17 cellular contexts compared by ENCODE assay signal in genomic region chr19:50626011-50626410, GRCh38. TPM values are rescaled to one million over a fixed set of nuclear protein-coding genes. Genes with fewer than 3 reads are reported as not detected.
"Had no signal": no experiment of that assay in that cellular context is flagged by ENCODE, and none has a peak within 500 bp of the region (broad histone marks: within the 10 kb centered on the region; RNA-seq: fewer than 3 reads in every experiment).

No MANE protein-coding gene starts in this region.

- DNase-seq: KBM-7, MM.1S, NCI-H1092 treated with DMSO at 0.1 percent for 48 hours, NCI-H1436, NCI-H1694, NCI-H187 treated with DMSO at 0.1 percent for 48 hours, NCI-H2029 treated with DMSO at 0.1 percent for 48 hours, NCI-H2171 treated with DMSO at 0.1 percent for 48 hours, NCI-H345, NCI-H446 treated with DMSO at 0.1 percent for 48 hours, NCI-H510A treated with DMSO at 0.1 percent for 48 hours, NCI-H526, NCI-H82, PC-3, SHP77 had no signal

- H3K27ac ChIP-seq: RWPE1 had no signal

RNA-seq across cellular contexts. Expression of gene SYT3, which starts 13.7 kb away (rescaled TPM):
- total RNA-seq: HT-29 had no signal

RNA-seq across cellular contexts. Expression of gene C19orf81, which starts 23.2 kb away (rescaled TPM):
- total RNA-seq: HT-29 had no signal

RNA-seq across cellular contexts. Expression of gene LRRC4B, which starts 57.8 kb away (rescaled TPM):
- total RNA-seq: HT-29 had no signal
